In genomic region chr11:36432747-36433146, GRCh38 we compare ENCODE assay signal across 25 cellular contexts.
DNase-seq lines count a peak whose midpoint lies in the region; ATAC-seq, FAIRE-seq and TF ChIP-seq lines count a peak whose summit lies in the region.
"Had no signal": no experiment of that assay in that cellular context is flagged by ENCODE, and none has a peak within 500 bp of the region (broad histone marks: within the 10 kb centered on the region; RNA-seq: fewer than 3 reads in every experiment).

No MANE protein-coding gene starts in this region.

- no peak for TF ChIP-seq CTCF in A549 (IDR thresholded peaks at IDR 0.05)
- TF ChIP-seq CTCF in endothelial cell of umbilical vein (IDR thresholded peaks at IDR 0.05; ENCODE audit: extremely low read depth in 1 of 2, insufficient read depth in 1 of 2, low read depth in 1 of 2, low read length in 2 of 2), result no peak
- no peak for TF ChIP-seq CTCF in nephron (IDR thresholded peaks at IDR 0.05; ENCODE audit: unreplicated experiment in 3 of 3)
- no peak for TF ChIP-seq CTCF in esophagus muscularis mucosa (IDR thresholded peaks at IDR 0.05)

- TF ChIP-seq POLR2A in A549 (IDR thresholded peaks at IDR 0.05; ENCODE audit: low read length) (no peak), endothelial cell of umbilical vein (IDR thresholded peaks at IDR 0.05; ENCODE audit: low read depth, low read length) (no peak), esophagus muscularis mucosa (IDR thresholded peaks at IDR 0.05; ENCODE audit: low read depth) (no peak)

- POLR2A ChIA-PET in A549 (lab: Yijun Ruan, JAX), result no interaction called here
- POLR2A ChIA-PET in endothelial cell of umbilical vein (lab: Charles Lee), result no interaction called here
- POLR2A ChIA-PET in CD4-positive, alpha-beta memory T cell (lab: Charles Lee; ENCODE audit: partially characterized antibody), result interaction anchor here (1.0 kb wide), 1 partner anchor 13 kb away, joined by 3 read pairs; no protein-coding TSS in a partner anchor

- TF ChIP-seq EP300 in A549 (IDR thresholded peaks at IDR 0.05) (no peak), esophagus muscularis mucosa (IDR thresholded peaks at IDR 0.05) (no peak)

- no peak for DNase-seq in A549 (ENCODE audit: low read depth in 1 of 2, low spot score in 1 of 2)
- no peak for DNase-seq in endothelial cell of umbilical vein (ENCODE audit: low read depth, low spot score)
- no peak for DNase-seq in left lobe of liver (ENCODE audit: low spot score)
- no peak for DNase-seq in CD4-positive, alpha-beta memory T cell
- no peak for DNase-seq in NK-92 (lab: John Stamatoyannopoulos, UW; ENCODE audit: unreplicated experiment)
- no peak for DNase-seq in esophagus muscularis mucosa (ENCODE audit: extremely low spot score)
- DNase-seq in NCI-H748 treated with DMSO at 0.1 percent for 48 hours (lab: John Stamatoyannopoulos, UW), result no peak
- DNase-seq: CD8-positive, alpha-beta T cell; DND-41; KG1; NCI-H1092; NCI-H2081 treated with DMSO at 0.1 percent for 48 hours; NCI-H2171 treated with DMSO at 0.1 percent for 48 hours; NCI-H446; NCI-H526; PC-3; RPMI8226; SHP77 treated with DMSO at 0.1 percent for 48 hours had no signal

- FAIRE-seq in A549 (lab: Jason Lieb, UNC) (no peak), endothelial cell of umbilical vein (lab: Jason Lieb, UNC) (no peak)
- FAIRE-seq: GM12892 had no signal

- BruUV-seq in endothelial cell of umbilical vein (replicated peaks; lab: Mats Ljungman, UMichigan), result no TSS peak

- H3K4me3 Mint-ChIP-seq in nephron, result no peak overlapping the region
- H3K4me3 Mint-ChIP-seq in CD4-positive, alpha-beta memory T cell, result no peak overlapping the region
- H3K4me3 Mint-ChIP-seq: CD8-positive, alpha-beta T cell; GM23338 had no signal

- CTCF ChIA-PET in A549 (lab: Yijun Ruan, JAX), result interaction anchor here (1.0 to 2.6 kb wide), 6 partner anchors 10 to 140 kb away, joined by 3 to 11 read pairs (median 6); no protein-coding TSS in a partner anchor
- CTCF ChIA-PET in endothelial cell of umbilical vein (lab: Charles Lee), result interaction anchor here (1.0 to 1.9 kb wide), 2 partner anchors 10 to 13 kb away, joined by 4 to 5 read pairs; no protein-coding TSS in a partner anchor
- CTCF ChIA-PET in CD4-positive, alpha-beta memory T cell (lab: Charles Lee; ENCODE audit: partially characterized antibody), result interaction anchor here (1.0 to 1.3 kb wide), 2 partner anchors 9 to 52 kb away, joined by 3 read pairs; no protein-coding TSS in a partner anchor

- H2AFZ ChIP-seq in endothelial cell of umbilical vein (ENCODE audit: low read depth, low read length), result no peak overlapping the region
- H2AFZ ChIP-seq: GM23338 had no signal

- no peak overlapping the region for H3K9ac ChIP-seq in endothelial cell of umbilical vein (replicated peaks; ENCODE audit: extremely low read depth, insufficient read depth, low read length)
- H3K9ac ChIP-seq: BLaER1 treated with 17β-estradiol and CSF1 and Interleukin-3, amounts not matched to agents 10 nM and 100 nM had no signal

- no peaks in the 10 kb centered on the region for H3K9me1 ChIP-seq in endothelial cell of umbilical vein (replicated peaks; ENCODE audit: control insufficient read depth, extremely low read depth, insufficient read depth, low read length)

- no peaks in the 10 kb centered on the region for H4K20me1 ChIP-seq in endothelial cell of umbilical vein (replicated peaks; ENCODE audit: control insufficient read depth, extremely low read depth, insufficient read depth, low read length)
- H4K20me1 ChIP-seq: BLaER1 treated with 17β-estradiol and CSF1 and Interleukin-3, amounts not matched to agents 10 nM and 100 nM had no signal

- H3K9me3 Mint-ChIP-seq in nephron, result no peaks in the 10 kb centered on the region
- H3K9me3 Mint-ChIP-seq in CD4-positive, alpha-beta memory T cell, result peaks cover 0 to 2% (median 0%) of the 10 kb centered on the region in 8 donors
- H3K9me3 Mint-ChIP-seq: CD8-positive, alpha-beta T cell; GM23338 had no signal

- H3K9me3 ChIP-seq in A549 (no peaks in the 10 kb centered on the region), endothelial cell of umbilical vein (replicated peaks; ENCODE audit: control insufficient read depth, insufficient read depth, low read length) (no peaks in the 10 kb centered on the region), esophagus muscularis mucosa (no peaks in the 10 kb centered on the region)
- H3K9me3 ChIP-seq in CD4-positive, alpha-beta memory T cell (ENCODE audit: control insufficient read depth in 1 of 2, low read length in 2 of 2), result no peaks in the 10 kb centered on the region
- H3K9me3 ChIP-seq: BLaER1 treated with 17β-estradiol and CSF1 and Interleukin-3, amounts not matched to agents 10 nM and 100 nM; HAP-1 had no signal

- TF ChIP-seq RAD21 in A549 (conservative IDR thresholded peaks at IDR 0.05 in 1 of 2, IDR thresholded peaks at IDR 0.05 in 1 of 2), result no peak

- H3K27me3 Mint-ChIP-seq in nephron (ENCODE audit: low read depth), result peaks cover 4% of the 10 kb centered on the region
- no peaks in the 10 kb centered on the region for H3K27me3 Mint-ChIP-seq in CD4-positive, alpha-beta memory T cell

- peaks cover 25% of the 10 kb centered on the region for H3K4me1 Mint-ChIP-seq in nephron
- peaks cover 4 to 26% (median 10%) of the 10 kb centered on the region in 4 donors for H3K4me1 Mint-ChIP-seq in CD4-positive, alpha-beta memory T cell
- H3K4me1 Mint-ChIP-seq: GM23338 had no signal

- peak overlapping the region; percentile 61; the same call in 2 of the 3 replicates for H3K4me2 ChIP-seq in A549
- no peak overlapping the region for H3K4me2 ChIP-seq in endothelial cell of umbilical vein (ENCODE audit: insufficient read depth, low read length)
- H3K4me2 ChIP-seq: GM23338 had no signal

- H3K36me3 ChIP-seq in endothelial cell of umbilical vein (ENCODE audit: control insufficient read depth in 2 of 2, extremely low read depth in 1 of 2, insufficient read depth in 2 of 2, low read length in 2 of 2) (no peaks in the 10 kb centered on the region), esophagus muscularis mucosa (no peaks in the 10 kb centered on the region)
- no peaks in the 10 kb centered on the region for H3K36me3 ChIP-seq in CD4-positive, alpha-beta memory T cell (ENCODE audit: insufficient read depth, low read length)
- H3K36me3 ChIP-seq: HAP-1 had no signal

- dilution Hi-C loops in endothelial cell of umbilical vein (cut with MboI; ENCODE audit: extremely low pct_ligation_motif_present, low sequenced_read_pairs), result no loop called here

- H3K4me1 ChIP-seq in A549, result peaks cover 28% of the 10 kb centered on the region
- peaks cover 11% of the 10 kb centered on the region for H3K4me1 ChIP-seq in endothelial cell of umbilical vein (ENCODE audit: control insufficient read depth, extremely low read depth, insufficient read depth, low read length)
- no peaks in the 10 kb centered on the region for H3K4me1 ChIP-seq in CD4-positive, alpha-beta memory T cell (ENCODE audit: insufficient read depth, low read length)
- H3K4me1 ChIP-seq in esophagus muscularis mucosa, result no peaks in the 10 kb centered on the region
- H3K4me1 ChIP-seq: HAP-1 had no signal

- no peaks in the 10 kb centered on the region for H3K27me3 ChIP-seq in endothelial cell of umbilical vein (ENCODE audit: control insufficient read depth in 2 of 2, insufficient read depth in 2 of 2, low read length in 2 of 2)
- H3K27me3 ChIP-seq in CD4-positive, alpha-beta memory T cell (ENCODE audit: insufficient read depth, low read length), result no peaks in the 10 kb centered on the region
- peaks cover 0 to 8% (median 0%) of the 10 kb centered on the region in 4 donors for H3K27me3 ChIP-seq in esophagus muscularis mucosa
- H3K27me3 ChIP-seq: BLaER1 treated with 17β-estradiol and CSF1 and Interleukin-3, amounts not matched to agents 10 nM and 100 nM had no signal

- ATAC-seq in A549 (no peak), left lobe of liver (peak; percentile 54)
- ATAC-seq: CD8-positive, alpha-beta T cell; GM23338 had no signal

- intact Hi-C loops in endothelial cell of umbilical vein (cut with micrococcal nuclease) (loop anchor here (2.0 kb wide), 1 partner anchor 56 kb away; no protein-coding TSS in a partner anchor), esophagus muscularis mucosa (cut with DNase I) (no loop called here)
- intact Hi-C loops in CD4-positive, alpha-beta memory T cell (cut with micrococcal nuclease), result no loop called here

- no peak overlapping the region for H3K4me3 ChIP-seq in A549
- H3K4me3 ChIP-seq in endothelial cell of umbilical vein (replicated peaks in 1 of 3; ENCODE audit: insufficient read depth in 1 of 3, low read depth in 1 of 3, low read length in 3 of 3), result no peak overlapping the region
- H3K4me3 ChIP-seq in CD4-positive, alpha-beta memory T cell (ENCODE audit: low read length in 2 of 2), result no peak overlapping the region
- no peak overlapping the region for H3K4me3 ChIP-seq in esophagus muscularis mucosa
- H3K4me3 ChIP-seq: BLaER1 treated with 17β-estradiol and CSF1 and Interleukin-3, amounts not matched to agents 10 nM and 100 nM; GM23338; HAP-1 had no signal

- H3K36me3 Mint-ChIP-seq in nephron (ENCODE audit: low read depth), result no peaks in the 10 kb centered on the region
- peaks cover 33 to 55% of the 10 kb centered on the region in 2 donors for H3K36me3 Mint-ChIP-seq in CD4-positive, alpha-beta memory T cell

- 73% methylated on average over 4 of the region's 4 CpGs for WGBS in A549 (ENCODE audit: missing lambda C conversion rate)
- WGBS in esophagus muscularis mucosa, result 81% methylated on average over 4 of the region's 4 CpGs

- no peaks in the 10 kb centered on the region for H3K79me2 ChIP-seq in endothelial cell of umbilical vein (ENCODE audit: control insufficient read depth, insufficient read depth, low read length)

- H3K27ac ChIP-seq in A549, result peak overlapping the region; percentile 72 to 91
- peak overlapping the region; percentile 33 for H3K27ac ChIP-seq in endothelial cell of umbilical vein (ENCODE audit: insufficient read depth, low read depth, low read length)
- no peak overlapping the region for H3K27ac ChIP-seq in CD4-positive, alpha-beta memory T cell (ENCODE audit: low read depth, low read length)
- no peak overlapping the region for H3K27ac ChIP-seq in esophagus muscularis mucosa (replicated peaks in 1 of 4)
- H3K27ac ChIP-seq: 22Rv1; BLaER1 treated with 17β-estradiol and CSF1 and Interleukin-3, amounts not matched to agents 10 nM and 100 nM; HL-60 had no signal

- peak overlapping the region; percentile 89 to 98 (median 95) for H3K27ac Mint-ChIP-seq in nephron
- H3K27ac Mint-ChIP-seq in CD4-positive, alpha-beta memory T cell, result peak overlapping the region in 2 of 7 donors; percentile 9 to 59
- H3K27ac Mint-ChIP-seq: CD8-positive, alpha-beta T cell; GM23338 had no signal

TF ChIP-seq in A549, 52 proteins besides CTCF, POLR2A, EP300 and RAD21 (continues in another document):
- no peak for TF ChIP-seq SREBF2 (IDR thresholded peaks at IDR 0.05)
- TF ChIP-seq FOSL2 (IDR thresholded peaks at IDR 0.05), result no peak
- TF ChIP-seq FOSL2 (CRISPR knock-in tag; IDR thresholded peaks at IDR 0.05), result no peak

TF ChIP-seq in endothelial cell of umbilical vein, 7 proteins besides CTCF, POLR2A, EP300 and RAD21 (continues in another document):
- TF ChIP-seq FOS (IDR thresholded peaks at IDR 0.05; ENCODE audit: borderline replicate concordance, insufficient read depth, low read length) (no peak), MYC (IDR thresholded peaks at IDR 0.05; ENCODE audit: low read depth, low read length) (no peak), JUN (IDR thresholded peaks at IDR 0.05; ENCODE audit: borderline replicate concordance, insufficient read depth, insufficient read length, low read depth) (no peak), GATA2 (IDR thresholded peaks at IDR 0.05; ENCODE audit: insufficient read depth, insufficient read length, low read depth, low read length) (no peak)

Comparison
In these comparisons a context has a peak if more than half of its experiments do, and no peak if none do; other contexts are left out.
1. H3K27ac ChIP-seq: peak in A549 (2 of 2) and endothelial cell of umbilical vein (single experiment); none in CD4-positive, alpha-beta memory T cell (single experiment) and esophagus muscularis mucosa (0 of 4).